Comparison of ENCODE assay signal across 9 cellular contexts in the genomic region with DNA sequence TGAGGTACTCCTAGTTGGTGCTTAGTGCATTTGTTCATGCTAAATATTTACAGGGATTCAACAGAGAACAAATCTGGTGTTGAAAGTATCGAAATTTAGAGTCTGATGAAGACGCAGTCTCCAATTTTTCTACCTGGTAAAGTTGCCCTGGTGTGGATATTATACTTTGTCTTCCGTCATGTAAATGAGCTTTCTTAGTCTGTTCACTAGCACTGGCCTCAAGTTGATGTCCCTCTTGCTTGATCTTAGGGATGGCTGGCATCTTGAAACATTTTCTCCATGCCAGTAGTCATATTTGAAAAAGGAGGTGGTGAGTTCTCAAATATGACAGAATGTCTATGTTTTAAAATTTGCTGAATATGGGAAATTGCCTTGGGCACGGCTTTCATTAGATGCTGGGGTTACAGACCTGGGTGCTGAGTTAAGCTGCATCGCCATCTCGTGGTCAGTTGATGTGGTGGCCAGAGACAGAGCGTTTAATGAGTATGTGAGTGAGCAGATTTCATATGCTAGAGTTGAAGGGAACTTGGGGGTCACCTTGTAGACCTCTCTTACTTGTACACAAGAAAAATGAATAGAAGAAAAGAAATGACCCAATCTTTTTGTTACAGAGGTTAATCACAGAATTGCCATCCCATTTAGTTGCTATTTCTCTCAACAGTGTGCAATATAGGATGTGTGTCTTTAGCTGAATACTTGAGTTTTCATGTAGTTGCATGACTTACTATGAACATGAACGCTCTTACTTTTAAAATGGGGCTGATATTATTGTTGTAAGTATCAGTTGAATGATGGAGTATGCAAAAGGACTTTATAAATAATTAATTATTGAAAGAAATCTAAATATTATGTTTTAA.
A peak's percentile ranks its signal among the peaks of the same experiment; 100 is the strongest.
DNase-seq lines count a peak whose midpoint lies in the region; ATAC-seq, FAIRE-seq and TF ChIP-seq lines count a peak whose summit lies in the region.
"Had no signal": no experiment of that assay in that cellular context is flagged by ENCODE, and none has a peak within 500 bp of the region (broad histone marks: within the 10 kb centered on the region; RNA-seq: fewer than 3 reads in every experiment).

No MANE protein-coding gene starts in this region.

- H3K4me1 ChIP-seq in HCT116 (ENCODE audit: control insufficient read depth in 1 of 2, insufficient read depth in 2 of 2, low read length in 2 of 2) (no peaks in the 10 kb centered on the region), Loucy (ENCODE audit: insufficient read depth, low read length, poor library complexity, severe bottlenecking) (no peaks in the 10 kb centered on the region), K562 (replicated peaks in 1 of 2; ENCODE audit: control insufficient read depth in 2 of 2, insufficient read depth in 2 of 2, low read length in 2 of 2) (no peaks in the 10 kb centered on the region)

- H3K27ac ChIP-seq in HCT116 (ENCODE audit: low read depth, low read length) (no peak overlapping the region), K562 (ENCODE audit: extremely low read depth, low read depth, low read length) (no peak overlapping the region)

- TF ChIP-seq CTCF in HCT116 (IDR thresholded peaks at IDR 0.05 in 2 of 3, conservative IDR thresholded peaks at IDR 0.05 in 1 of 3; ENCODE audit: borderline replicate concordance in 1 of 3, insufficient read depth in 1 of 3, low read depth in 2 of 3, low read length in 2 of 3) (peak; percentile 83 to 91 (median 84)), Loucy (conservative IDR thresholded peaks at IDR 0.05; ENCODE audit: low read length) (peak; percentile 90), K562 (IDR thresholded peaks at IDR 0.05 in 2 of 3, conservative IDR thresholded peaks at IDR 0.05 in 1 of 3; ENCODE audit: insufficient read depth in 2 of 3, low read depth in 1 of 3, low read length in 3 of 3) (peak; percentile 66 to 84 (median 73))

- H3K4me3 ChIP-seq in HCT116 (replicated peaks in 1 of 2; ENCODE audit: low read depth in 1 of 2, low read length in 2 of 2) (no peak overlapping the region), Loucy (ENCODE audit: low read length, poor library complexity, severe bottlenecking) (no peak overlapping the region), K562 (no peak overlapping the region), skeletal muscle cell (ENCODE audit: low read depth, low read length) (no peak overlapping the region)
- H3K4me3 ChIP-seq: skin epidermis had no signal

- peak; percentile 78 for FAIRE-seq in K562 (lab: Jason Lieb, UNC)

- CTCF ChIA-PET in HCT116 (lab: Charles Lee), result interaction anchor here (0.5 to 2.4 kb wide), 9 partner anchors 12 to 410 kb away, joined by 3 to 23 read pairs (median 5); no protein-coding TSS in a partner anchor
- CTCF ChIA-PET in K562 (lab: Yijun Ruan, JAX; ENCODE audit: low intra/inter-chr PET ratio), result interaction anchor here (0.9 to 1.1 kb wide), 2 partner anchors 377 to 379 kb away, joined by 3 to 7 read pairs; no protein-coding TSS in a partner anchor

- H3K9me2 ChIP-seq in HCT116 (ENCODE audit: insufficient read depth) (no peaks in the 10 kb centered on the region), Loucy (replicated peaks; ENCODE audit: low read depth, low read length) (no peaks in the 10 kb centered on the region)

- H4K20me1 ChIP-seq in HCT116 (ENCODE audit: insufficient read depth), result no peaks in the 10 kb centered on the region
- H4K20me1 ChIP-seq in Loucy (ENCODE audit: insufficient read depth, low read length, poor library complexity, severe bottlenecking), result no peaks in the 10 kb centered on the region
- no peaks in the 10 kb centered on the region for H4K20me1 ChIP-seq in K562 (replicated peaks; ENCODE audit: control insufficient read depth, insufficient read depth, low read length)

- no peaks in the 10 kb centered on the region for H3K36me3 ChIP-seq in HCT116 (ENCODE audit: control insufficient read depth in 1 of 2, insufficient read depth in 2 of 2, low read length in 2 of 2)
- no peaks in the 10 kb centered on the region for H3K36me3 ChIP-seq in Loucy (ENCODE audit: insufficient read depth, low read length)
- H3K36me3 ChIP-seq in K562 (ENCODE audit: control insufficient read depth, insufficient read depth, low read length), result 0 out of 3 replicates have a peak, but pooled peaks cover 3% of the 10 kb centered on the region

- POLR2A ChIA-PET in HCT116 (lab: Charles Lee), result no interaction called here
- POLR2A ChIA-PET in K562 (lab: Yijun Ruan, JAX), result interaction anchor here (1.0 kb wide), 3 partner anchors 20 to 1261 kb away, joined by 3 read pairs; no protein-coding TSS in a partner anchor

- H2AFZ ChIP-seq in HCT116 (ENCODE audit: low read depth, low read length, poor library complexity, severe bottlenecking), result peak overlapping the region; percentile 70
- peak overlapping the region; percentile 14; the same call in 1 of the 2 replicates for H2AFZ ChIP-seq in Loucy (ENCODE audit: low read length)
- H2AFZ ChIP-seq in K562 (ENCODE audit: low read depth, low read length), result no peak overlapping the region

- RAD21 ChIA-PET in HCT116 (lab: Charles Lee; ENCODE audit: low non-redundant PET in 1 of 2, low total read pairs in 2 of 2, uncharacterized antibody in 2 of 2, unreplicated experiment in 2 of 2), result interaction anchor here (0.5 to 1.2 kb wide), 3 partner anchors 410 to 411 kb away, joined by 3 to 6 read pairs (median 3); no protein-coding TSS in a partner anchor

- WGBS in K562 (ENCODE audit: insufficient coverage, low coverage, missing lambda C conversion rate), result 42% methylated on average over 8 of the region's 8 CpGs

- intact Hi-C loops in HCT116 (cut with micrococcal nuclease) (loop anchor here (1.0 kb wide), 3 partner anchors 177 to 396 kb away; no protein-coding TSS in a partner anchor), K562 (cut with micrococcal nuclease) (loop anchor here (1.0 to 5.0 kb wide), 3 partner anchors 177 to 398 kb away; a partner anchor contains a TSS)

- H3K27me3 ChIP-seq in HCT116 (ENCODE audit: insufficient read depth, low read length), result no peaks in the 10 kb centered on the region
- H3K27me3 ChIP-seq in Loucy (ENCODE audit: insufficient read depth, low read length, poor library complexity, severe bottlenecking), result no peaks in the 10 kb centered on the region
- no peaks in the 10 kb centered on the region for H3K27me3 ChIP-seq in K562 (ENCODE audit: control insufficient read depth in 2 of 2, insufficient read depth in 2 of 2, low read length in 2 of 2)

- TF ChIP-seq RAD21 in HCT116 (IDR thresholded peaks at IDR 0.05; ENCODE audit: low read depth) (peak; percentile 88), K562 (CRISPR knock-in tag; conservative IDR thresholded peaks at IDR 0.05 in 1 of 2, IDR thresholded peaks at IDR 0.05 in 1 of 2) (peak; percentile 36 to 58; a peak in 3 of 4 replicates)

- peaks cover 0 to 4% of the 10 kb centered on the region in 2 experiments; a peak in 1 of 4 replicates for H3K9me3 ChIP-seq in HCT116 (ENCODE audit: control insufficient read depth in 1 of 2, insufficient read depth in 1 of 2, low read depth in 1 of 2, low read length in 2 of 2)
- no peaks in the 10 kb centered on the region for H3K9me3 ChIP-seq in Loucy (ENCODE audit: insufficient read depth, low read depth, low read length)
- H3K9me3 ChIP-seq in K562 (replicated peaks; ENCODE audit: control insufficient read depth, insufficient read depth, low read depth, low read length), result no peaks in the 10 kb centered on the region

- H3K9me1 ChIP-seq in K562 (ENCODE audit: control insufficient read depth, insufficient read depth, low read length), result no peaks in the 10 kb centered on the region

- H3K79me2 ChIP-seq in HCT116 (ENCODE audit: insufficient read depth, low read length) (no peaks in the 10 kb centered on the region), Loucy (ENCODE audit: insufficient read depth, low read length) (no peaks in the 10 kb centered on the region), K562 (ENCODE audit: control insufficient read depth, insufficient read depth, low read length) (no peaks in the 10 kb centered on the region)

- H3K4me2 ChIP-seq in HCT116 (ENCODE audit: low read length), result no peak overlapping the region
- no peak overlapping the region for H3K4me2 ChIP-seq in Loucy (ENCODE audit: low read depth, low read length, poor library complexity, severe bottlenecking)
- H3K4me2 ChIP-seq in K562 (ENCODE audit: insufficient read depth, low read length), result no peak overlapping the region

- H3F3A ChIP-seq in Loucy (ENCODE audit: low read depth), result no peaks in the 10 kb centered on the region

- in situ Hi-C loops in K562 (cut with MboI), result no loop called here

- H3K9ac ChIP-seq in HCT116 (ENCODE audit: low read length) (no peak overlapping the region), Loucy (ENCODE audit: low read depth, low read length, poor library complexity, severe bottlenecking) (no peak overlapping the region), K562 (ENCODE audit: insufficient read depth in 1 of 2, low read depth in 2 of 2, low read length in 2 of 2) (no peak overlapping the region)

- DNase-seq in NCI-H524 (lab: John Stamatoyannopoulos, UW), result peak; percentile 47 to 75
- DNase-seq in NCI-H524 treated with DMSO at 0.1 percent for 48 hours (lab: John Stamatoyannopoulos, UW), result no peak
- DNase-seq in HCT116 (ENCODE audit: low read depth, low spot score), result peak; percentile 69
- DNase-seq in K562 (ENCODE audit: extremely low read depth in 1 of 4, low spot score in 3 of 4), result peak; percentile 41 to 68 (median 48)
- DNase-seq in hypothalamus (lab: John Stamatoyannopoulos, UW), result peak in 40 of 51 donors; percentile 1 to 73 (median 26)
- peak; percentile 25 for DNase-seq in skeletal muscle cell (ENCODE audit: low read depth)

- TF ChIP-seq POLR2A in HCT116 (IDR thresholded peaks at IDR 0.05; ENCODE audit: borderline replicate concordance, extremely low read depth, insufficient read depth, insufficient read length) (no peak), K562 (conservative IDR thresholded peaks at IDR 0.05) (no peak)

- no peak for TF ChIP-seq EP300 in K562 (IDR thresholded peaks at IDR 0.05; ENCODE audit: low read length)

- BruUV-seq in HCT116 (replicated peaks; lab: Mats Ljungman, UMichigan), result no TSS peak
- BruUV-seq in K562 (replicated peaks; lab: Mats Ljungman, UMichigan), result no TSS peak

- ATAC-seq in HCT116, result peak; percentile 99
- ATAC-seq in SK-N-SH treated with all-trans-retinoic acid at 6 μM for 48 hours, result peak; percentile 100
- peak; percentile 99 for ATAC-seq in K562

TF ChIP-seq in HCT116, 20 proteins besides CTCF, POLR2A, EP300 and RAD21 (continues in another document):
- TF ChIP-seq ELF1 (IDR thresholded peaks at IDR 0.05; ENCODE audit: borderline replicate concordance, low read depth) (no peak), ZFX (IDR thresholded peaks at IDR 0.05) (no peak), CBX3 (IDR thresholded peaks at IDR 0.05; ENCODE audit: low read depth) (no peak)

TF ChIP-seq in SK-N-SH treated with all-trans-retinoic acid at 6 μM for 48 hours, 23 proteins besides CTCF, POLR2A, EP300 and RAD21 (continues in another document):
- no peak for TF ChIP-seq ZFP30 (CRISPR knock-in tag; IDR thresholded peaks at IDR 0.05)

TF ChIP-seq in K562, 482 proteins besides CTCF, POLR2A, EP300 and RAD21 (continues in another document):
- TF ChIP-seq MAFG (tag; conservative IDR thresholded peaks at IDR 0.05), result peak; percentile 93
- TF ChIP-seq C11orf30 (IDR thresholded peaks at IDR 0.05; ENCODE audit: low read depth), result peak; percentile 94
